ENCODE assay signal across 8 cellular contexts in the genomic region with DNA sequence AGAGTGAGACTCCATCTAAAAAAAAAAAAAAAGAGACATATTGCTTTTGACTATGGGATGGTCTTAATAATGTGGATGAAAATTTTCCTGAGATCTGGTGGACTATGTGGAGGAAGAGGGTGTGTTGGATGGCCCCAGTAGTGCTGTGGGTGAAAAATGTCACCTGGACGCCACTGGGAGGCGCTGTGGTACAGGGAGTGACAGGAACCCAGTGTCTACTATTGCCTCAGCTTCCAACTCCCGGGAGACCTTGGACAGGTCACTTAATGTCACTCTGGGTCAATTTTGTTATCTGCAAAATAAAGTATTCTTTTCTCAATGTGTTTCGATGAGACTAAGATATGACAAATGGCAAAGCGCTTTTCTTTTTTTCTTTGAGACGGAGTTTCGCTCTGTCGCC. TPM values are rescaled to one million over a fixed set of nuclear protein-coding genes. Genes with fewer than 3 reads are reported as not detected.
A peak's percentile ranks its signal among the peaks of the same experiment; 100 is the strongest.
DNase-seq lines count a peak whose midpoint lies in the region; ATAC-seq, FAIRE-seq and TF ChIP-seq lines count a peak whose summit lies in the region.

No MANE protein-coding gene starts in this region.

- no peak for ATAC-seq in GM21528 (IDR thresholded peaks at IDR 0.05; ENCODE audit: low FRiP score, unreplicated experiment)

- FAIRE-seq in kidney (lab: Jason Lieb, UNC), result peak; percentile 25

- H3K4me1 ChIP-seq in kidney (ENCODE audit: control insufficient read depth in 1 of 2, insufficient read depth in 1 of 2, low read depth in 1 of 2, low read length in 2 of 2), result no peaks in the 10 kb centered on the region

- in situ Hi-C loops in T47D (cut with HindIII; ENCODE audit: low pct_unique_long_range_greater_than_20kb, low sequenced_read_pairs), result no loop called here

- no peak overlapping the region for H3K9ac ChIP-seq in kidney (ENCODE audit: low read length in 2 of 2)

- intact Hi-C loops in kidney (cut with DNase I), result no loop called here

- H3K4me3 ChIP-seq in GM12864 (ENCODE audit: low read depth, low read length) (no peak overlapping the region), kidney (ENCODE audit: low read length in 2 of 2) (no peak overlapping the region)

- H3K36me3 ChIP-seq in kidney (ENCODE audit: control insufficient read depth in 1 of 2, insufficient read depth in 2 of 2, low read length in 2 of 2), result no peaks in the 10 kb centered on the region

- no peaks in the 10 kb centered on the region for H3K9me3 ChIP-seq in kidney (ENCODE audit: control insufficient read depth in 1 of 2, low read length in 2 of 2)

- DNase-seq in GM12864 (ENCODE audit: low read depth), result no peak
- DNase-seq in T-helper 1 cell, result peak in 4 of 5 donors; percentile 8 to 52 (median 12)
- DNase-seq in T47D (ENCODE audit: low read depth in 1 of 2, low spot score in 1 of 2), result peak; percentile 15 to 76
- DNase-seq in kidney, result peak; percentile 80
- peak; percentile 58 to 72 for DNase-seq in stimulated activated CD4-positive, alpha-beta T cell treated with anti-CD3 and anti-CD28 coated beads, Interleukin-2, amount 100 ng/mL, for 48 hours

- TF ChIP-seq CTCF in 22Rv1 (IDR thresholded peaks at IDR 0.05), result peak; percentile 88
- peak; percentile 91 for TF ChIP-seq CTCF in GM12864 (IDR thresholded peaks at IDR 0.05; ENCODE audit: low read depth, low read length, missing control alignments)
- TF ChIP-seq CTCF in LNCAP (IDR thresholded peaks at IDR 0.05), result peak; percentile 91
- TF ChIP-seq CTCF in kidney (IDR thresholded peaks at IDR 0.05; ENCODE audit: borderline replicate concordance, extremely low read depth, insufficient read depth), result peak; percentile 80

- H3K27ac ChIP-seq in 22Rv1 (no peak overlapping the region), kidney (ENCODE audit: low read depth in 2 of 2, low read length in 2 of 2) (no peak overlapping the region)

RNA-seq across cellular contexts. Expression of a gene that starts 27.7 kb away (rescaled TPM):
- 21.0 TPM for total RNA-seq in kidney
- polyA plus RNA-seq in kidney (ENCODE audit: insufficient read depth, low read depth, low replicate concordance), result 4.9 TPM
